ENCODE assay signal across 1 cellular context in genomic region chr6:46323312-46323965, GRCh38.
TF ChIP-seq lines count a peak whose summit lies in the region.

No MANE protein-coding gene starts in this region.

TF ChIP-seq in GM23338, 12 proteins besides CTCF, POLR2A, EP300 and RAD21 (continued from another document):
- TF ChIP-seq REST (IDR thresholded peaks at IDR 0.05; ENCODE audit: unreplicated experiment) (no peak), JUNB (IDR thresholded peaks at IDR 0.05; ENCODE audit: unreplicated experiment) (no peak), NANOG (IDR thresholded peaks at IDR 0.05; ENCODE audit: borderline replicate concordance) (no peak), CREB1 (CRISPR knock-in tag; IDR thresholded peaks at IDR 0.05; ENCODE audit: low read depth) (no peak), EZH2phosphoT487 (IDR thresholded peaks at IDR 0.05; ENCODE audit: unreplicated experiment) (no peak)
